8 cellular contexts compared by ENCODE assay signal in the genomic region with DNA sequence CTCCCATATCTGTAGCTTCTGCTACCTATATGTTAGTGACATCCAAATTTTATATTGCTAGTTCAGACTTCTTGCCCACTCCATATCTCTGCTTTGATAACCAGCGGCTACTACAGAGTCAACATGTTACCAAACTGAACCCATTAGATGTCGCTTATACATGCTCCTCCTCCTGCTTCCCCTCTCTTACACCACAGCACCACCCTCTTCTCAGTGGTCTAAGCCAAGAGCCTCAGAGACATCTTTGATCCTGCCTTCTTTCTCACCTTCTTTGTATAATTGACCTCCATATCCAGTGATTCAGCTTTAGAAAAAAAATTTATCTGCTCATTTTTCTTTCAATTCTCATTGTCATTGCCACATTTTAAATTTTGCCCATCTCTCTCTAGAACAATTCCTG.
"Had no signal": no experiment of that assay in that cellular context is flagged by ENCODE, and none has a peak within 500 bp of the region (broad histone marks: within the 10 kb centered on the region; RNA-seq: fewer than 3 reads in every experiment).

No MANE protein-coding gene starts in this region.

- H2AFZ ChIP-seq: GM23248 had no signal

- H3K36me3 Mint-ChIP-seq: IgD-negative memory B cell had no signal

- ATAC-seq: HepG2 had no signal

- DNase-seq: GM23248, GOT3, H9, HCEC 1CT, HFFc6 had no signal

- H3K9ac ChIP-seq: GM23248 had no signal

- H3K27ac ChIP-seq: GM23248, HL-60 had no signal

- H3K9me3 Mint-ChIP-seq: H9, HFFc6 had no signal

- H3K27ac Mint-ChIP-seq: H9, HFFc6, IgD-negative memory B cell had no signal

- H3K4me3 ChIP-seq: GM23248 had no signal

- H3K4me3 Mint-ChIP-seq: H9, HFFc6, IgD-negative memory B cell had no signal

- FAIRE-seq: HepG2 had no signal

- H3K4me1 Mint-ChIP-seq: H9 had no signal
